Comparison of ENCODE assay signal across 8 cellular contexts in genomic region chr2:113979172-113980128, GRCh38.
A peak's percentile ranks its signal among the peaks of the same experiment; 100 is the strongest.
DNase-seq lines count a peak whose midpoint lies in the region; ATAC-seq and TF ChIP-seq lines count a peak whose summit lies in the region.

No MANE protein-coding gene starts in this region.

- H3K79me2 ChIP-seq in SU-DHL-6 (ENCODE audit: insufficient read depth, low read length) (no peaks in the 10 kb centered on the region), neural progenitor cell (ENCODE audit: low read depth) (no peaks in the 10 kb centered on the region)

- TF ChIP-seq CTCF in SU-DHL-6 (IDR thresholded peaks at IDR 0.05; ENCODE audit: insufficient read depth, low read length, poor library complexity, severe bottlenecking) (peak; percentile 63), body of pancreas (IDR thresholded peaks at IDR 0.05) (peak in 3 of 7 experiments; percentile 13 to 32 (median 31)), neural progenitor cell (IDR thresholded peaks at IDR 0.05) (peak; percentile 50), omental fat pad (IDR thresholded peaks at IDR 0.05) (no peak)

- no peak overlapping the region for H3K27ac ChIP-seq in BLaER1
- no peak overlapping the region for H3K27ac ChIP-seq in SU-DHL-6 (ENCODE audit: low read depth, low read length)
- H3K27ac ChIP-seq in body of pancreas, result peak overlapping the region; percentile 59 to 89 (median 80)
- no peak overlapping the region for H3K27ac ChIP-seq in neural progenitor cell

- H3K9me3 ChIP-seq in BLaER1, result peaks cover 17% of the 10 kb centered on the region
- no peaks in the 10 kb centered on the region for H3K9me3 ChIP-seq in SU-DHL-6 (ENCODE audit: insufficient read depth, low read length)
- H3K9me3 ChIP-seq in body of pancreas, result no peaks in the 10 kb centered on the region
- no peaks in the 10 kb centered on the region for H3K9me3 ChIP-seq in neural progenitor cell (ENCODE audit: low read depth)

- H3K27me3 Mint-ChIP-seq in neural progenitor cell (ENCODE audit: insufficient read depth, low read depth), result peaks cover 11% of the 10 kb centered on the region

- no peak overlapping the region for H3K4me3 Mint-ChIP-seq in neural progenitor cell

- H3K9me2 ChIP-seq in SU-DHL-6 (replicated peaks; ENCODE audit: insufficient read depth, low read length), result no peaks in the 10 kb centered on the region

- no peak for ATAC-seq in body of pancreas
- no peak for ATAC-seq in HG03439 (IDR thresholded peaks at IDR 0.05; ENCODE audit: unreplicated experiment)
- ATAC-seq in HG02938 (IDR thresholded peaks at IDR 0.05; ENCODE audit: unreplicated experiment), result no peak
- no peak for ATAC-seq in omental fat pad (ENCODE audit: low FRiP score)

- H3K27me3 ChIP-seq in BLaER1, result no peaks in the 10 kb centered on the region
- H3K27me3 ChIP-seq in SU-DHL-6 (ENCODE audit: low read length), result no peaks in the 10 kb centered on the region
- no peaks in the 10 kb centered on the region for H3K27me3 ChIP-seq in body of pancreas
- H3K27me3 ChIP-seq in neural progenitor cell, result no peaks in the 10 kb centered on the region

- H3K27ac Mint-ChIP-seq in neural progenitor cell, result no peak overlapping the region

- H3K4me1 ChIP-seq in BLaER1, result peaks cover 17% of the 10 kb centered on the region
- peaks cover 19% of the 10 kb centered on the region for H3K4me1 ChIP-seq in body of pancreas
- no peaks in the 10 kb centered on the region for H3K4me1 ChIP-seq in neural progenitor cell

- peaks cover 15% of the 10 kb centered on the region for H3K36me3 Mint-ChIP-seq in neural progenitor cell

- H4K20me1 ChIP-seq in BLaER1 (no peaks in the 10 kb centered on the region), SU-DHL-6 (ENCODE audit: low read depth, low read length) (no peaks in the 10 kb centered on the region), neural progenitor cell (ENCODE audit: low read depth) (no peaks in the 10 kb centered on the region)

- peaks cover 7% of the 10 kb centered on the region for H3K4me1 Mint-ChIP-seq in neural progenitor cell

- 70 to 86% methylated on average over 61 to 77 of the region's 94 CpGs for WGBS in body of pancreas, 2 donors

- DNase-seq in body of pancreas (peak in 1 of 4 donors; percentile 33), neural progenitor cell (ENCODE audit: low spot score) (no peak), GM19238 (ENCODE audit: insufficient read length, low spot score) (no peak), omental fat pad (ENCODE audit: low spot score) (no peak)

- H3K36me3 ChIP-seq in BLaER1 (no peaks in the 10 kb centered on the region), SU-DHL-6 (ENCODE audit: low read length) (no peaks in the 10 kb centered on the region), body of pancreas (replicated peaks in 1 of 2; ENCODE audit: insufficient read depth in 1 of 2, low read depth in 2 of 2) (no peaks in the 10 kb centered on the region), neural progenitor cell (no peaks in the 10 kb centered on the region)

- H2AFZ ChIP-seq in SU-DHL-6 (ENCODE audit: low read depth, low read length, severe bottlenecking), result no peak overlapping the region
- H2AFZ ChIP-seq in neural progenitor cell (replicated peaks), result no peak overlapping the region

- intact Hi-C loops in body of pancreas (cut with DNase I), result no loop called here

- H3K9ac ChIP-seq in BLaER1 (no peak overlapping the region), SU-DHL-6 (ENCODE audit: low read length) (no peak overlapping the region), neural progenitor cell (no peak overlapping the region)

- no peak for TF ChIP-seq POLR2A in body of pancreas (IDR thresholded peaks at IDR 0.05)

- peaks cover 5% of the 10 kb centered on the region for H3K9me3 Mint-ChIP-seq in neural progenitor cell

- no peak overlapping the region for H3K4me2 ChIP-seq in BLaER1
- no peak overlapping the region for H3K4me2 ChIP-seq in SU-DHL-6 (ENCODE audit: low read depth, low read length, poor library complexity, severe bottlenecking)
- H3K4me2 ChIP-seq in neural progenitor cell, result no peak overlapping the region

- H3K4me3 ChIP-seq in BLaER1 (peak overlapping the region; percentile 2; the same call in 1 of the 2 replicates), SU-DHL-6 (ENCODE audit: insufficient read depth, low read length, poor library complexity, severe bottlenecking) (no peak overlapping the region), body of pancreas (no peak overlapping the region), neural progenitor cell (no peak overlapping the region)

- H3F3A ChIP-seq in SU-DHL-6 (ENCODE audit: insufficient read depth) (no peaks in the 10 kb centered on the region), neural progenitor cell (ENCODE audit: low read depth) (peaks cover 6% of the 10 kb centered on the region)

Comparison
In these comparisons a context has a peak if more than half of its experiments do, and no peak if none do; other contexts are left out.
1. H3K27ac ChIP-seq: peak in body of pancreas (4 of 4); none in BLaER1 (single experiment), SU-DHL-6 (single experiment) and neural progenitor cell (single experiment).
2. CTCF ChIP-seq: peak in SU-DHL-6 (single experiment) and neural progenitor cell (single experiment); none in omental fat pad (0 of 3).